ENCODE assay signal across 22 cellular contexts in genomic region chr20:36402708-36403107, GRCh38.
"Had no signal": no experiment of that assay in that cellular context is flagged by ENCODE, and none has a peak within 500 bp of the region (broad histone marks: within the 10 kb centered on the region; RNA-seq: fewer than 3 reads in every experiment).

No MANE protein-coding gene starts in this region.

- H2AFZ ChIP-seq: hepatocyte had no signal

- H3K9me3 ChIP-seq: lower lobe of right lung, pancreas, suprapubic skin, thyroid gland had no signal

- DNase-seq: effector CD4-positive, alpha-beta T cell; endodermal cell; erythroblast; foreskin keratinocyte; head of caudate nucleus; kidney; left cardiac atrium; left ventricle myocardium inferior; mesenchymal stem cell; midbrain; naive B cell; occipital lobe; pancreas; right cardiac atrium; small intestine; stimulated activated CD4-positive, alpha-beta T cell treated with anti-CD3 and anti-CD28 coated beads, Interleukin-12 subunit alpha, Interleukin-12 subunit beta, amount 100 ng/mL, for 4 hours; stimulated activated naive CD8-positive, alpha-beta T cell treated with anti-CD3 and anti-CD28 coated beads, Interleukin-15, Interleukin-2, amounts not matched to agents 100 U/mL and 50 U/mL, for 24 hours; thyroid gland had no signal

- H3K27me3 ChIP-seq: pancreas, thyroid gland had no signal

- H3K27ac ChIP-seq: foreskin keratinocyte, hepatocyte, left ventricle myocardium inferior, lower lobe of right lung, pancreas, suprapubic skin, thyroid gland had no signal

- H3K4me3 ChIP-seq: hepatocyte, left ventricle myocardium inferior, lower lobe of right lung, pancreas, suprapubic skin, thyroid gland had no signal

- ATAC-seq: foreskin keratinocyte; left cardiac atrium; lower lobe of right lung; pancreas; right cardiac atrium; stimulated activated naive CD8-positive, alpha-beta T cell treated with anti-CD3 and anti-CD28 coated beads, Interleukin-15, Interleukin-2, amounts not matched to agents 100 U/mL and 50 U/mL, for 24 hours had no signal

- H3K4me2 ChIP-seq: hepatocyte had no signal

- H3K4me1 ChIP-seq: foreskin keratinocyte, left ventricle myocardium inferior, lower lobe of right lung, pancreas, suprapubic skin, thyroid gland had no signal

- H3K79me2 ChIP-seq: hepatocyte had no signal

- FAIRE-seq: endothelial cell of umbilical vein, kidney, pancreas, small intestine had no signal

- H3K36me3 ChIP-seq: left ventricle myocardium inferior, lower lobe of right lung, pancreas, suprapubic skin, thyroid gland had no signal
